In the genomic region with DNA sequence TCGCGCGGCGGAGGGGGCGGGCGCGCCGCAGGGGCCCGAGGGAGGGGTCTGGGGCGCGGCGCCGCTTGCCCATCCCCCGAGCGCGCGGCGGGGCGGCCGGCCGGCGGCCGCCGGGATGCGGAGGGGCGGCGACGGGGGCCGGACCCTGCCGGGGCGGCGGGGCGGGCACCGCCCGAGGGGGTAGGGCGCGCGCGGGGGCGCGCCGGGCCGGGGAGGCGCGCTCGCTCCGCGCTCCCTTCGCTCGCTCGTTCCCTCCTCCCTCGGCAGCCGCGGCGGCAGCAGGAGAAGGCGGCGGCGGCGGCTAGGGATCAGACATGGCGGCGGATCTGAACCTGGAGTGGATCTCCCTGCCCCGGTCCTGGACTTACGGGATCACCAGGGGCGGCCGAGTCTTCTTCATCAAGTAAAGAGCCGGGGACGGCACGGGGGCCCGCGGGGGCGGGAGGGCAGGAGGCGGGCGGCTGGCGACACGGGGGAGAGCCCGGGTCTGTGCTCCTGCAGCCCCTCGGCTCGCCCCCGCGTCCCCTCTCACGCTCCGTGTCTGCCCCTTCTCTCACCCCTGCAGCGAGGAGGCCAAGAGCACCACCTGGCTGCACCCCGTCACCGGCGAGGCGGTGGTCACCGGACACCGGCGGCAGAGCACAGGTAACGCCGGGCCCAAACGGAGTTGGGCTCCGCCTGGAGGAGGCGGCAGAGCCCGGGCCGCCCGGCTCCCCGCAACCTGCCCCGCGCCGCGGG, we compare ENCODE assay signal across 7 cellular contexts. TPM values are rescaled to one million over a fixed set of nuclear protein-coding genes. Genes with fewer than 3 reads are reported as not detected.
DNase-seq lines count a peak whose midpoint lies in the region; ATAC-seq and TF ChIP-seq lines count a peak whose summit lies in the region.

A gene with protein sequence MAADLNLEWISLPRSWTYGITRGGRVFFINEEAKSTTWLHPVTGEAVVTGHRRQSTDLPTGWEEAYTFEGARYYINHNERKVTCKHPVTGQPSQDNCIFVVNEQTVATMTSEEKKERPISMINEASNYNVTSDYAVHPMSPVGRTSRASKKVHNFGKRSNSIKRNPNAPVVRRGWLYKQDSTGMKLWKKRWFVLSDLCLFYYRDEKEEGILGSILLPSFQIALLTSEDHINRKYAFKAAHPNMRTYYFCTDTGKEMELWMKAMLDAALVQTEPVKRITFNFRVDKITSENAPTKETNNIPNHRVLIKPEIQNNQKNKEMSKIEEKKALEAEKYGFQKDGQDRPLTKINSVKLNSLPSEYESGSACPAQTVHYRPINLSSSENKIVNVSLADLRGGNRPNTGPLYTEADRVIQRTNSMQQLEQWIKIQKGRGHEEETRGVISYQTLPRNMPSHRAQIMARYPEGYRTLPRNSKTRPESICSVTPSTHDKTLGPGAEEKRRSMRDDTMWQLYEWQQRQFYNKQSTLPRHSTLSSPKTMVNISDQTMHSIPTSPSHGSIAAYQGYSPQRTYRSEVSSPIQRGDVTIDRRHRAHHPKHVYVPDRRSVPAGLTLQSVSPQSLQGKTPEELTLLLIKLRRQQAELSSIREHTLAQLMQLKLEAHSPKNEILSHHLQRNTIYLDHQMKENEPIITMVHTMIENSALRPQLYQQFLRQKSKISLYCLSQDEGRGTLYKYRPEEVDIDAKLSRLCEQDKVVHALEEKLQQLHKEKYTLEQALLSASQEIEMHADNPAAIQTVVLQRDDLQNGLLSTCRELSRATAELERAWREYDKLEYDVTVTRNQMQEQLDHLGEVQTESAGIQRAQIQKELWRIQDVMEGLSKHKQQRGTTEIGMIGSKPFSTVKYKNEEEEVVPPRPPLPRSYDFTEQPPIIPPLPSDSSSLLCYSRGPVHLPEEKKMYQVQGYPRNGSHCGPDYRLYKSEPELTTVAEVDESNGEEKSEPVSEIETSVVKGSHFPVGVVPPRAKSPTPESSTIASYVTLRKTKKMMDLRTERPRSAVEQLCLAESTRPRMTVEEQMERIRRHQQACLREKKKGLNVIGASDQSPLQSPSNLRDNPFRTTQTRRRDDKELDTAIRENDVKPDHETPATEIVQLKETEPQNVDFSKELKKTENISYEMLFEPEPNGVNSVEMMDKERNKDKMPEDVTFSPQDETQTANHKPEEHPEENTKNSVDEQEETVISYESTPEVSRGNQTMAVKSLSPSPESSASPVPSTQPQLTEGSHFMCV (plus strand): TSS at position 248 of the 738 bp plus-strand sequence. CDS start 67 bp downstream, at position 315.

- WGBS in heart left ventricle, 4 donors, result 0 to 1% (median 0%) methylated on average over 4 to 103 of the region's 103 CpGs
- WGBS in aorta, 2 donors, result 0% methylated on average over 22 to 103 of the region's 103 CpGs

- DNase-seq in GM12864 (ENCODE audit: low read depth), result no peak
- DNase-seq in RWPE1 (ENCODE audit: low spot score), result peak; percentile 47
- peak; percentile 77 to 88 (median 79) for DNase-seq in heart left ventricle
- DNase-seq in osteocyte (ENCODE audit: extremely low spot score, unreplicated experiment), result peak; percentile 88
- peak; percentile 79 to 89 for DNase-seq in aorta

- H3K4me3 ChIP-seq in GM12864 (ENCODE audit: low read depth, low read length) (peak within 1 kb of the TSS; percentile 47), heart left ventricle (peak within 1 kb of the TSS; percentile 70 to 96 (median 92)), aorta (ENCODE audit: low read length in 2 of 2) (peak within 1 kb of the TSS; percentile 98 to 99)

- H3K4me1 ChIP-seq in heart left ventricle (peaks cover 0 to 16% (median 0%) of the 10 kb centered on the region in 12 donors), aorta (ENCODE audit: control insufficient read depth in 1 of 2, insufficient read depth in 2 of 2, low read length in 2 of 2) (peaks cover 0 to 2% of the 10 kb centered on the region in 2 donors)

- TF ChIP-seq CTCF in GM12864 (IDR thresholded peaks at IDR 0.05; ENCODE audit: low read depth, low read length, missing control alignments) (no peak), RWPE1 (conservative IDR thresholded peaks at IDR 0.05; ENCODE audit: low read depth) (no peak), heart left ventricle (IDR thresholded peaks at IDR 0.05) (peak in 8 of 12 donors; percentile 8 to 45 (median 26)), osteocyte (IDR thresholded peaks at IDR 0.05) (peak; percentile 42)

- POLR2A ChIA-PET in RWPE1 (lab: Yijun Ruan, JAX; ENCODE audit: low non-redundant PET), result interaction anchor here (0.7 kb wide), 2 partner anchors 15 to 34 kb away, joined by 3 to 11 read pairs; no protein-coding TSS in a partner anchor

- intact Hi-C loops in heart left ventricle (cut with DNase I), result loop anchor here in 9 of 10 donors (2.0 to 10.0 kb wide), 13 partner anchors 51 to 377 kb away; no protein-coding TSS in a partner anchor
- intact Hi-C loops in aorta (cut with DNase I), result no loop called here

- H3K4me3 Mint-ChIP-seq in IgD-negative memory B cell (peak within 1 kb of the TSS; percentile 47 to 81 (median 74)), osteocyte (ENCODE audit: unreplicated experiment) (peak within 1 kb of the TSS; percentile 95)

- H3K27ac ChIP-seq in RWPE1 (peak within 1 kb of the TSS; percentile 90), angular gyrus (ENCODE audit: low read depth, low read length) (peak within 1 kb of the TSS; percentile 86), heart left ventricle (peak within 1 kb of the TSS; percentile 87 to 96 (median 94)), aorta (ENCODE audit: low read depth in 1 of 2, low read length in 2 of 2) (peak within 1 kb of the TSS; percentile 89 to 93)

- H3K27ac Mint-ChIP-seq in IgD-negative memory B cell, result no peak within 1 kb of the TSS
- peak within 1 kb of the TSS; percentile 85 for H3K27ac Mint-ChIP-seq in osteocyte (ENCODE audit: unreplicated experiment)

- no peaks in the 10 kb centered on the region for H3K27me3 ChIP-seq in heart left ventricle
- H3K27me3 ChIP-seq in aorta (ENCODE audit: control insufficient read depth in 1 of 2, insufficient read depth in 2 of 2, low read length in 1 of 2), result no peaks in the 10 kb centered on the region

- CTCF ChIA-PET in RWPE1 (lab: Yijun Ruan, JAX), result interaction anchor here (0.5 to 0.7 kb wide), 2 partner anchors 91 to 465 kb away, joined by 3 to 4 read pairs; no protein-coding TSS in a partner anchor

- peak; percentile 43 to 94 (median 86) for ATAC-seq in heart left ventricle
- ATAC-seq in aorta (ENCODE audit: low FRiP score), result peak; percentile 88

- H3K4me1 Mint-ChIP-seq in IgD-negative memory B cell, result peaks cover 2 to 14% (median 9%) of the 10 kb centered on the region in 3 donors
- peaks cover 28% of the 10 kb centered on the region for H3K4me1 Mint-ChIP-seq in osteocyte (ENCODE audit: unreplicated experiment)

- H3K27me3 Mint-ChIP-seq in IgD-negative memory B cell, result peaks cover 39% of the 10 kb centered on the region
- no peaks in the 10 kb centered on the region for H3K27me3 Mint-ChIP-seq in osteocyte (ENCODE audit: unreplicated experiment)

- H3K9me3 Mint-ChIP-seq in IgD-negative memory B cell (peaks cover 6 to 23% (median 12%) of the 10 kb centered on the region in 3 donors), osteocyte (ENCODE audit: unreplicated experiment) (peaks cover 23% of the 10 kb centered on the region)

- H3K9me3 ChIP-seq in heart left ventricle (peaks cover 0 to 29% (median 16%) of the 10 kb centered on the region in 12 donors), aorta (ENCODE audit: control insufficient read depth, low read length) (no peaks in the 10 kb centered on the region)

- H3K36me3 ChIP-seq in heart left ventricle, result no peaks in the 10 kb centered on the region
- no peaks in the 10 kb centered on the region for H3K36me3 ChIP-seq in aorta (ENCODE audit: control insufficient read depth in 1 of 2, insufficient read depth in 2 of 2, low read length in 1 of 2)

- peak in 1 of 2 donors; percentile 30 for TF ChIP-seq POLR2A in heart left ventricle (IDR thresholded peaks at IDR 0.05)

- H3K36me3 Mint-ChIP-seq in IgD-negative memory B cell (no peaks in the 10 kb centered on the region), osteocyte (ENCODE audit: unreplicated experiment) (peaks cover 19% of the 10 kb centered on the region)

RNA-seq across cellular contexts. Expression of the gene that starts here (rescaled TPM):
- polyA plus RNA-seq in IgD-negative memory B cell, result 0.18 TPM
- total RNA-seq in heart left ventricle, result 10 to 100 TPM; 43.7 to 72.2 (median 58.7) TPM
- polyA plus RNA-seq in heart left ventricle, result 10 to 100 TPM; 18.1 to 37.8 TPM
- total RNA-seq in osteocyte, result 29.4 and 32.3 TPM in 2 replicates
- total RNA-seq in aorta, result 10 to 100 TPM; 24.0 to 56.0 TPM
- polyA plus RNA-seq in aorta, result 10 to 100 TPM; 11.0 to 13.4 TPM

Comparison
In these comparisons a context has a peak if more than half of its experiments do, and no peak if none do; other contexts are left out.
1. RNA of the gene that starts here (polyA plus RNA-seq): 18.1 to 37.8 TPM in heart left ventricle and 11.0 to 13.4 TPM in aorta; 0.18 TPM in IgD-negative memory B cell (single experiment); every median in the first group is over 10 times any median in the second.
2. H3K4me3 ChIP-seq: peak in every context shown above with its lines; median percentile 98 in aorta; 92 in heart left ventricle; 47 in GM12864.
3. CTCF ChIP-seq: peak in heart left ventricle (8 of 12) and osteocyte (single experiment); none in GM12864 (single experiment) and RWPE1 (single experiment).
4. intact Hi-C loops: an anchor here in heart left ventricle (2.0 to 10.0 kb wide); none called in aorta.
5. Peak in every context shown above with its lines, with median percentiles within 50 percentile points of each other: H3K27ac ChIP-seq.